24 cellular contexts compared by ENCODE assay signal in the genomic region with DNA sequence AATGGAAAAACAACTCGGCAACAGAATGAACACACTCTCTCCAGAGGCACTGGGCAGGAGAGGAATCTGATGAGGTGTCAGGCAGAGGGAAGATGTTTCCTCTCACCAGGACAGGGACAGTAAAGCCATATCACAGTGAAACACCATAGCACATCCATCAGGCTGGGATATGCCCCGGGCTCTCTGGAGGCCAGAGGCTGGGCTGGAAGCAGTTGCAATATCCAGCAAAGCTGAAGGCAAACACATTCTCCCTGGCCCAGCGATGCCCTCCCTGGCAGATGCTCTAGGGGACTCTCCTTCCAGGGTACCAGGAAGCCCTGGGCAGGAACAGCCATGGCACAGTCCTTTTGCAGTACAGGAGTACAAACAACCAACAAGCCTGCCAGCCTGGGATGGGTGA. TPM values are rescaled to one million over a fixed set of nuclear protein-coding genes. Genes with fewer than 3 reads are reported as not detected.
"Had no signal": no experiment of that assay in that cellular context is flagged by ENCODE, and none has a peak within 500 bp of the region (broad histone marks: within the 10 kb centered on the region; RNA-seq: fewer than 3 reads in every experiment).

No MANE protein-coding gene starts in this region.

- H3K9me3 Mint-ChIP-seq: activated naive CD8-positive, alpha-beta T cell treated with anti-CD3 and anti-CD28 coated beads, Interleukin-2, amount 10 ng/mL, durations not matched to agents 7 days and 5 days; activated T-cell treated with anti-CD3 and anti-CD28 coated beads, Interleukin-2, amount 50 U/mL, for 24 hours; activated T-helper 17 cell treated with anti-CD3 and anti-CD28 coated beads, Interleukin-2, amount 50 U/mL, for 72 hours; immature natural killer cell; nephron; type B pancreatic cell had no signal

- H3K27me3 ChIP-seq: foreskin keratinocyte, hepatocyte, spleen had no signal

- H3K36me3 ChIP-seq: left ventricle myocardium inferior, spleen, thoracic aorta had no signal

- H3K4me3 Mint-ChIP-seq: activated naive CD8-positive, alpha-beta T cell treated with anti-CD3 and anti-CD28 coated beads, Interleukin-2, amount 10 ng/mL, durations not matched to agents 7 days and 5 days; activated T-cell treated with anti-CD3 and anti-CD28 coated beads, Interleukin-2, amount 50 U/mL, for 24 hours; activated T-helper 17 cell treated with anti-CD3 and anti-CD28 coated beads, Interleukin-2, amount 50 U/mL, for 72 hours; immature natural killer cell; nephron; type B pancreatic cell had no signal

- H3K36me3 Mint-ChIP-seq: activated naive CD8-positive, alpha-beta T cell treated with anti-CD3 and anti-CD28 coated beads, Interleukin-2, amount 10 ng/mL, durations not matched to agents 7 days and 5 days; immature natural killer cell; type B pancreatic cell had no signal

- H2AFZ ChIP-seq: hepatocyte had no signal

- H3K27ac Mint-ChIP-seq: activated naive CD8-positive, alpha-beta T cell treated with anti-CD3 and anti-CD28 coated beads, Interleukin-2, amount 10 ng/mL, durations not matched to agents 7 days and 5 days; activated T-cell treated with anti-CD3 and anti-CD28 coated beads, Interleukin-2, amount 50 U/mL, for 24 hours; activated T-helper 17 cell treated with anti-CD3 and anti-CD28 coated beads, Interleukin-2, amount 50 U/mL, for 72 hours; nephron; type B pancreatic cell had no signal

- ATAC-seq: activated T-helper 17 cell treated with anti-CD3 and anti-CD28 coated beads, Interleukin-2, amount 50 U/mL, for 72 hours; foreskin keratinocyte had no signal

- H3K4me3 ChIP-seq: hepatocyte, left ventricle myocardium inferior, spleen, thoracic aorta had no signal

- H3K4me2 ChIP-seq: hepatocyte had no signal

- H3K27me3 Mint-ChIP-seq: activated T-cell treated with anti-CD3 and anti-CD28 coated beads, Interleukin-2, amount 50 U/mL, for 24 hours; activated T-helper 17 cell treated with anti-CD3 and anti-CD28 coated beads, Interleukin-2, amount 50 U/mL, for 72 hours; type B pancreatic cell had no signal

- H3K27ac ChIP-seq: foreskin keratinocyte, hepatocyte, left ventricle myocardium inferior, spleen, thoracic aorta had no signal

- H3K4me1 Mint-ChIP-seq: activated T-helper 17 cell treated with anti-CD3 and anti-CD28 coated beads, Interleukin-2, amount 50 U/mL, for 72 hours had no signal

- H3K4me1 ChIP-seq: foreskin keratinocyte had no signal

- H3K9me3 ChIP-seq: left ventricle myocardium inferior, spleen, thoracic aorta had no signal

- DNase-seq: activated CD4-positive, alpha-beta T cell treated with anti-CD3 and anti-CD28 coated beads for 1 hour; activated CD4-positive, alpha-beta T cell treated with anti-CD3 and anti-CD28 coated beads, Interleukin-2, amount 50 U/mL, for 4 hours; activated CD8-positive, alpha-beta memory T cell treated with anti-CD3 and anti-CD28 coated beads for 24 hours; activated CD8-positive, alpha-beta memory T cell treated with anti-CD3 and anti-CD28 coated beads, Interleukin-2, amount 50 U/mL, for 4 hours; activated naive CD8-positive, alpha-beta T cell treated with anti-CD3 and anti-CD28 coated beads, Interleukin-2, amount 10 ng/mL, durations not matched to agents 7 days and 5 days; activated T-cell treated with anti-CD3 and anti-CD28 coated beads, Interleukin-2, amount 50 U/mL, for 24 hours; amygdala; dermis blood vessel endothelial cell; effector CD8-positive, alpha-beta T cell; foreskin keratinocyte; immature natural killer cell; left ventricle myocardium inferior; mammary epithelial cell; midbrain; occipital lobe; spleen; stimulated activated CD4-positive, alpha-beta T cell treated with anti-CD3 and anti-CD28 coated beads, Interleukin-4, amount 100 ng/mL, for 1 hour; stimulated activated naive CD4-positive, alpha-beta T cell treated with Interleukin-2 at 50 U/mL for 16 hours; T-helper 9 cell had no signal

RNA-seq across cellular contexts. Expression of a gene that starts 11.1 kb away (rescaled TPM):
- polyA plus RNA-seq: mammary epithelial cell had no signal
